In the genomic region with DNA sequence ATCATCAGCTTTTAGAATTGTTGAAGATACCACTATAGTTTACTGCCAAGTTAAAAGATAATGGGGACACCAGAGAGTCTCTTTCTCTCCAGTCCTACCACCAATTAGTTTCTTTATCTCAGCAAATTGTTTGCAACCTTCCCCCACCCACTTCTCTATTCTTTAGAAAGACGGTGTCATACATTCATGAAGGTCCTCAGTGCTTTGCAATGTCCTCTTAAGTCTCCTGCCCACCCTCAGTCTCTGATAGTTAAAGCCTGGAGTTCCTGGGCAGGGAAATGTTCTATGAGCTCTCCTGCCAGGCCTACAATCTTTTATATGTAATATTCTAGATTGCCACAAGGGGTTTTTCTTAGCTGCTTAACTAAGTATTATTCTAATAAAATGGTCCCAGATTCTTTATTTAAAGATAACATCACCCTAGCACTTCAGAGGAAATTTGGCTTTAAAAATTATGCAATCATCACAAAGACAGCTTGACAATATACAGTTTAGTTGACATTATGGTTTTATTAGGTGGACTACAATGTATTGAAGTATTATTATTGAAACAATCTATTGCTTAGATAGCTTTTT, we compare ENCODE assay signal across 15 cellular contexts.
A peak's percentile ranks its signal among the peaks of the same experiment; 100 is the strongest.
DNase-seq lines count a peak whose midpoint lies in the region; ATAC-seq and TF ChIP-seq lines count a peak whose summit lies in the region.
"Had no signal": no experiment of that assay in that cellular context is flagged by ENCODE, and none has a peak within 500 bp of the region (broad histone marks: within the 10 kb centered on the region; RNA-seq: fewer than 3 reads in every experiment).

No MANE protein-coding gene starts in this region.

- H3K36me3 Mint-ChIP-seq in endodermal cell (ENCODE audit: low read depth) (peaks cover 2% of the 10 kb centered on the region), osteocyte (ENCODE audit: unreplicated experiment) (peaks cover 4% of the 10 kb centered on the region)
- no peaks in the 10 kb centered on the region for H3K36me3 Mint-ChIP-seq in naive thymus-derived CD4-positive, alpha-beta T cell

- H3K4me3 ChIP-seq in GM12864 (ENCODE audit: low read depth, low read length) (no peak overlapping the region), endodermal cell (ENCODE audit: low read length) (no peak overlapping the region)
- no peak overlapping the region for H3K4me3 ChIP-seq in naive thymus-derived CD4-positive, alpha-beta T cell (ENCODE audit: low read length)
- H3K4me3 ChIP-seq: PC-9, SJSA1 had no signal

- peaks cover 21% of the 10 kb centered on the region for H3K9me3 Mint-ChIP-seq in endodermal cell
- H3K9me3 Mint-ChIP-seq in osteocyte (ENCODE audit: unreplicated experiment), result peaks cover 23% of the 10 kb centered on the region
- H3K9me3 Mint-ChIP-seq in naive thymus-derived CD4-positive, alpha-beta T cell, result peaks cover 1 to 31% (median 6%) of the 10 kb centered on the region in 11 donors

- H3K27ac Mint-ChIP-seq in endodermal cell (no peak overlapping the region), osteocyte (ENCODE audit: unreplicated experiment) (no peak overlapping the region)
- H3K27ac Mint-ChIP-seq in naive thymus-derived CD4-positive, alpha-beta T cell, result no peak overlapping the region

- POLR2A ChIA-PET in naive thymus-derived CD4-positive, alpha-beta T cell (lab: Charles Lee), result no interaction called here

- intact Hi-C loops in naive thymus-derived CD4-positive, alpha-beta T cell (cut with micrococcal nuclease), result no loop called here

- no peak for ATAC-seq in naive thymus-derived CD4-positive, alpha-beta T cell
- ATAC-seq in GM18519 (IDR thresholded peaks at IDR 0.05; ENCODE audit: low FRiP score, unreplicated experiment), result no peak

- no peaks in the 10 kb centered on the region for H3K27me3 Mint-ChIP-seq in endodermal cell (ENCODE audit: insufficient read depth)
- H3K27me3 Mint-ChIP-seq in osteocyte (ENCODE audit: unreplicated experiment), result no peaks in the 10 kb centered on the region
- H3K27me3 Mint-ChIP-seq in naive thymus-derived CD4-positive, alpha-beta T cell, result no peaks in the 10 kb centered on the region

- no peaks in the 10 kb centered on the region for H3K4me1 ChIP-seq in endodermal cell (ENCODE audit: control insufficient read depth, insufficient read depth, low read length)
- H3K4me1 ChIP-seq in naive thymus-derived CD4-positive, alpha-beta T cell (ENCODE audit: control insufficient read depth in 2 of 2, insufficient read depth in 2 of 2, low read length in 2 of 2), result no peaks in the 10 kb centered on the region

- no peak for DNase-seq in GM12864 (ENCODE audit: low read depth)
- DNase-seq in HT-29 (ENCODE audit: low spot score), result peak; percentile 7
- no peak for DNase-seq in endodermal cell
- no peak for DNase-seq in osteocyte (ENCODE audit: extremely low spot score, unreplicated experiment)
- DNase-seq in NCI-H774 (lab: John Stamatoyannopoulos, UW), result no peak
- no peak for DNase-seq in naive thymus-derived CD4-positive, alpha-beta T cell
- DNase-seq: COR-L47, GOT3, NCI-H1105 treated with DMSO at 0.1 percent for 48 hours, NCI-H187, NCI-H345, NCI-H69, PC-9 had no signal

- H3K4me3 Mint-ChIP-seq in endodermal cell (no peak overlapping the region), osteocyte (ENCODE audit: unreplicated experiment) (no peak overlapping the region)
- no peak overlapping the region for H3K4me3 Mint-ChIP-seq in naive thymus-derived CD4-positive, alpha-beta T cell

- H3K27me3 ChIP-seq in endodermal cell (ENCODE audit: control insufficient read depth, insufficient read depth, low read length, poor library complexity, severe bottlenecking), result no peaks in the 10 kb centered on the region
- H3K27me3 ChIP-seq in naive thymus-derived CD4-positive, alpha-beta T cell (ENCODE audit: control insufficient read depth in 2 of 2, insufficient read depth in 2 of 2, low read length in 2 of 2), result no peaks in the 10 kb centered on the region
- H3K27me3 ChIP-seq: SJSA1 had no signal

- WGBS in endodermal cell (ENCODE audit: insufficient coverage in 1 of 2, insufficient read length in 1 of 2), 2 experiments, result 84 to 100% methylated on average over 1 of the region's 1 CpG

- no peak overlapping the region for H3K9ac ChIP-seq in endodermal cell (ENCODE audit: extremely low read depth, low read length, poor library complexity, severe bottlenecking)

- no peak overlapping the region for H3K27ac ChIP-seq in endodermal cell (ENCODE audit: low read depth, low read length)
- H3K27ac ChIP-seq in naive thymus-derived CD4-positive, alpha-beta T cell (ENCODE audit: low read depth, low read length), result no peak overlapping the region
- H3K27ac ChIP-seq: PC-9, SJSA1 had no signal

- peaks cover 18% of the 10 kb centered on the region for H3K9me3 ChIP-seq in endodermal cell (ENCODE audit: control insufficient read depth, low read length)
- H3K9me3 ChIP-seq in naive thymus-derived CD4-positive, alpha-beta T cell (ENCODE audit: control insufficient read depth in 2 of 3, low read length in 3 of 3), result peaks cover 0 to 7% (median 0%) of the 10 kb centered on the region in 3 experiments
- H3K9me3 ChIP-seq: SJSA1 had no signal

- no peaks in the 10 kb centered on the region for H3K36me3 ChIP-seq in endodermal cell (ENCODE audit: control insufficient read depth, insufficient read depth, low read length)
- no peaks in the 10 kb centered on the region for H3K36me3 ChIP-seq in naive thymus-derived CD4-positive, alpha-beta T cell (ENCODE audit: control insufficient read depth in 2 of 3, insufficient read depth in 3 of 3, low read length in 3 of 3)
- H3K36me3 ChIP-seq: SJSA1 had no signal

- CTCF ChIA-PET in naive thymus-derived CD4-positive, alpha-beta T cell (lab: Charles Lee), result no interaction called here

- TF ChIP-seq CTCF in GM12864 (IDR thresholded peaks at IDR 0.05; ENCODE audit: low read depth, low read length, missing control alignments) (peak; percentile 3), endodermal cell (conservative IDR thresholded peaks at IDR 0.05) (peak; percentile 44), osteocyte (IDR thresholded peaks at IDR 0.05) (peak; percentile 36)

- H3K4me1 Mint-ChIP-seq in endodermal cell (no peaks in the 10 kb centered on the region), osteocyte (ENCODE audit: unreplicated experiment) (peaks cover 14% of the 10 kb centered on the region)
- no peaks in the 10 kb centered on the region for H3K4me1 Mint-ChIP-seq in naive thymus-derived CD4-positive, alpha-beta T cell
